8 cellular contexts compared by ENCODE assay signal in genomic region chr2:231464576-231465540, GRCh38. TPM values are rescaled to one million over a fixed set of nuclear protein-coding genes. Genes with fewer than 3 reads are reported as not detected.
A peak's percentile ranks its signal among the peaks of the same experiment; 100 is the strongest.
DNase-seq lines count a peak whose midpoint lies in the region; ATAC-seq and TF ChIP-seq lines count a peak whose summit lies in the region.

No MANE protein-coding gene starts in this region.

- WGBS in adrenal gland, 4 donors, result 2 to 5% (median 2%) methylated on average over 27 to 81 of the region's 81 CpGs; no CpG with 5 or more reads in 1 of the 4 donors
- WGBS in right cardiac atrium, result 2% methylated on average over 81 of the region's 81 CpGs

- H3K27ac ChIP-seq in adrenal gland, result peak overlapping the region; percentile 84 to 99 (median 97)
- peak overlapping the region; percentile 94 for H3K27ac ChIP-seq in right cardiac atrium (ENCODE audit: low read length)
- H3K27ac ChIP-seq in rectal smooth muscle tissue (ENCODE audit: low read depth, low read length), result peak overlapping the region; percentile 96
- peak overlapping the region; percentile 93 to 99 for H3K27ac ChIP-seq in uterus

- H3K9ac ChIP-seq in rectal smooth muscle tissue (ENCODE audit: low read length), result peak overlapping the region; percentile 75

- peak in 1 of 6 experiments; percentile 2 for TF ChIP-seq CTCF in adrenal gland (IDR thresholded peaks at IDR 0.05)
- peak in 1 of 4 experiments; percentile 29 for TF ChIP-seq CTCF in uterus (IDR thresholded peaks at IDR 0.05)

- TF ChIP-seq POLR2A in adrenal gland (IDR thresholded peaks at IDR 0.05) (no peak), uterus (IDR thresholded peaks at IDR 0.05) (no peak)

- H3K4me3 ChIP-seq in MG63, result peak overlapping the region; percentile 99
- peak overlapping the region; percentile 9 to 90 (median 43) for H3K4me3 ChIP-seq in adrenal gland
- peak overlapping the region; percentile 64 for H3K4me3 ChIP-seq in right cardiac atrium (ENCODE audit: low read length)
- peak overlapping the region; percentile 77 for H3K4me3 ChIP-seq in rectal smooth muscle tissue (ENCODE audit: low read length)
- peak overlapping the region; percentile 89 for H3K4me3 ChIP-seq in uterus

- DNase-seq in COLO668 (lab: John Stamatoyannopoulos, UW; ENCODE audit: unreplicated experiment), result peak; percentile 98
- DNase-seq in MG63, result peak; percentile 97
- DNase-seq in T follicular helper cell (ENCODE audit: low read depth), result peak; percentile 97
- DNase-seq in adrenal gland, result peak; percentile 98 to 99 (median 99)
- peak in 2 of 3 donors; percentile 98 to 99 for DNase-seq in right cardiac atrium
- peak; percentile 98 for DNase-seq in uterus

- H3K36me3 ChIP-seq in MG63 (peaks cover 44% of the 10 kb centered on the region), adrenal gland (replicated peaks in 1 of 2) (peaks cover 0 to 33% of the 10 kb centered on the region in 2 donors), rectal smooth muscle tissue (ENCODE audit: control insufficient read depth, insufficient read depth, low read length) (peaks cover 27% of the 10 kb centered on the region), uterus (no peaks in the 10 kb centered on the region)

- intact Hi-C loops in adrenal gland (cut with DNase I) (no loop called here), right cardiac atrium (cut with DNase I) (no loop called here), uterus (cut with DNase I; ENCODE audit: low total_unique reads) (no loop called here)

- no peaks in the 10 kb centered on the region for H3K9me3 ChIP-seq in MG63
- H3K9me3 ChIP-seq in adrenal gland (replicated peaks in 1 of 3), result no peaks in the 10 kb centered on the region
- no peaks in the 10 kb centered on the region for H3K9me3 ChIP-seq in right cardiac atrium (ENCODE audit: control insufficient read depth, low read length)
- H3K9me3 ChIP-seq in uterus, result no peaks in the 10 kb centered on the region

- peaks cover 12 to 26% of the 10 kb centered on the region in 2 donors for H3K4me1 ChIP-seq in adrenal gland (replicated peaks in 1 of 2)
- peaks cover 2% of the 10 kb centered on the region for H3K4me1 ChIP-seq in right cardiac atrium (ENCODE audit: control insufficient read depth, insufficient read depth, low read length)
- H3K4me1 ChIP-seq in rectal smooth muscle tissue (ENCODE audit: control insufficient read depth, insufficient read depth, low read length), result peaks cover 22% of the 10 kb centered on the region
- H3K4me1 ChIP-seq in uterus, result peaks cover 4 to 8% of the 10 kb centered on the region in 2 donors

- H3K27me3 ChIP-seq in MG63 (no peaks in the 10 kb centered on the region), adrenal gland (no peaks in the 10 kb centered on the region), right cardiac atrium (ENCODE audit: control insufficient read depth, insufficient read depth) (no peaks in the 10 kb centered on the region), rectal smooth muscle tissue (ENCODE audit: control insufficient read depth, insufficient read depth, low read length) (no peaks in the 10 kb centered on the region), uterus (no peaks in the 10 kb centered on the region)

- ATAC-seq in GM21515 (IDR thresholded peaks at IDR 0.05; ENCODE audit: unreplicated experiment) (peak; percentile 29), right cardiac atrium (peak; percentile 97 to 98)

RNA-seq across cellular contexts. Expression of gene NCL, which starts 0.6 kb away (rescaled TPM):
- total RNA-seq in MG63 (2014; rRNA removed; shearing (Covaris generic); ENCODE audit: low replicate concordance), result 176 and 228 TPM in 2 replicates
- 100 to 1,000 TPM in 5 of 8 donors, 10 to 100 TPM in 3; 70.6 to 606 (median 251) TPM for total RNA-seq in adrenal gland
- 1,000 to 10,000 TPM in 1 of 3 donors, 100 to 1,000 TPM in 2; 121 to 1,227 (median 208) TPM for polyA plus RNA-seq in adrenal gland
- 100 to 1,000 TPM; 251 to 327 (median 267) TPM for total RNA-seq in right cardiac atrium
- 122 TPM for polyA plus RNA-seq in right cardiac atrium
- 100 to 1,000 TPM in 2 of 4 donors, 10 to 100 TPM in 2; 68.8 to 429 (median 129) TPM for total RNA-seq in uterus

Comparison
In these comparisons a context has a peak if more than half of its experiments do, and no peak if none do; other contexts are left out.
1. Peak in every context shown above with its lines: DNase-seq, ATAC-seq, H3K4me3 ChIP-seq and H3K27ac ChIP-seq.
2. H3K4me3 ChIP-seq: peak in every context shown above with its lines; median percentile 99 in MG63; 89 in uterus; 77 in rectal smooth muscle tissue; 64 in right cardiac atrium; 43 in adrenal gland.